Comparison of ENCODE assay signal across 10 cellular contexts in the genomic region with DNA sequence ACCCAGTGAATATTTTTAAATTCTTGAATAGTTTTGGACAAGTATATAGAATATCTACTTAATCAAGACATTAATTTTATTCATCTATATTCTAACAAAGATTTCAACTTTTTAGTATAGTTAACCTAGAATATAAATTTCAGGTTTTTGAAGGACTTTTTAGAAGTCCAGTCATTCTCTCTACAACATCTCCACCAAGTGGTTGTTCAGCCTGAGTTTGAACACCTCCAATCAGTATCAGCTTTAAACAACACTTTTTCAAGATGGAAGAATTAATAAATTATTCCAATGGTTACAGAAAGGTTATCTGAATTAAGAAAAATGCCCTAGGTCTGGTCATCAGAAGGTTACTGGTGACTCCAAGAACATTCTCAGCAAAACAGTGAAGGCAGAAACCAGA. TPM values are rescaled to one million over a fixed set of nuclear protein-coding genes. Genes with fewer than 3 reads are reported as not detected.
DNase-seq lines count a peak whose midpoint lies in the region; TF ChIP-seq lines count a peak whose summit lies in the region.
"Had no signal": no experiment of that assay in that cellular context is flagged by ENCODE, and none has a peak within 500 bp of the region (broad histone marks: within the 10 kb centered on the region; RNA-seq: fewer than 3 reads in every experiment).

No MANE protein-coding gene starts in this region.

- H3K23ac ChIP-seq in mesenchymal stem cell (ENCODE audit: low read length in 2 of 2), result no peak overlapping the region

- H3K14ac ChIP-seq in mesenchymal stem cell (ENCODE audit: low read length in 2 of 2), result no peak overlapping the region

- DNase-seq in DMS114 treated with DMSO at 0.1 percent for 48 hours (lab: John Stamatoyannopoulos, UW; ENCODE audit: unreplicated experiment) (peak; percentile 1), KBM-7 (peak; percentile 43), mesenchymal stem cell (peak; percentile 11), NCI-H524 treated with DMSO at 0.1 percent for 48 hours (lab: John Stamatoyannopoulos, UW) (no peak), NCI-H774 (lab: John Stamatoyannopoulos, UW) (no peak), kidney tubule cell (ENCODE audit: low spot score) (no peak), uterus (no peak)

- H3K36me3 Mint-ChIP-seq in brain, result no peaks in the 10 kb centered on the region

- H2BK120ac ChIP-seq in mesenchymal stem cell (ENCODE audit: low read depth, low read length), result no peak overlapping the region

- no peak overlapping the region for H4K8ac ChIP-seq in mesenchymal stem cell (ENCODE audit: low read length)

- no peak overlapping the region for H3K4ac ChIP-seq in mesenchymal stem cell (ENCODE audit: low read depth in 1 of 2, low read length in 2 of 2)

- H2BK5ac ChIP-seq in mesenchymal stem cell (ENCODE audit: low read depth, low read length, poor library complexity, severe bottlenecking), result no peak overlapping the region

- H3K27me3 ChIP-seq in mesenchymal stem cell (ENCODE audit: control insufficient read depth in 1 of 2, insufficient read depth in 1 of 2, low read length in 2 of 2) (no peaks in the 10 kb centered on the region), uterus (no peaks in the 10 kb centered on the region)

- H3K18ac ChIP-seq in mesenchymal stem cell (ENCODE audit: low read depth in 1 of 2, low read length in 2 of 2), result no peak overlapping the region

- in situ Hi-C loops in KBM-7 (cut with MboI; ENCODE audit: low pct_unique_long_range_greater_than_20kb, low sequenced_read_pairs), result no loop called here

- no peak overlapping the region for H2AK5ac ChIP-seq in mesenchymal stem cell (ENCODE audit: low read length, severe bottlenecking)

- H3K4me1 ChIP-seq in mesenchymal stem cell (ENCODE audit: control insufficient read depth, insufficient read depth, low read depth, low read length), result no peaks in the 10 kb centered on the region
- H3K4me1 ChIP-seq in uterus, result no peaks in the 10 kb centered on the region

- no peak overlapping the region for H3K27ac Mint-ChIP-seq in brain
- H3K27ac Mint-ChIP-seq: activated T-helper 1 cell treated with anti-CD3 and anti-CD28 coated beads, Interleukin-12 subunit alpha, Interleukin-12 subunit beta, Interleukin-2, Interleukin-4 antibody, amounts not matched to agents 30 ng/mL and 10 ng/mL and 1 ng/mL, durations not matched to agents 14 hours and 24 hours and 36 hours; memory B cell had no signal

- TF ChIP-seq POLR2A in uterus (IDR thresholded peaks at IDR 0.05), result no peak

- H3K27ac ChIP-seq in mesenchymal stem cell (ENCODE audit: low read length, poor library complexity, severe bottlenecking), result no peak overlapping the region
- no peak overlapping the region for H3K27ac ChIP-seq in uterus

- H3K4me2 ChIP-seq in mesenchymal stem cell (ENCODE audit: low read length, poor library complexity, severe bottlenecking), result no peak overlapping the region

- H3K9me3 ChIP-seq in mesenchymal stem cell (ENCODE audit: control insufficient read depth, low read length) (no peaks in the 10 kb centered on the region), uterus (no peaks in the 10 kb centered on the region)

- H2AFZ ChIP-seq in mesenchymal stem cell (ENCODE audit: low read depth, low read length), result no peak overlapping the region

- no peaks in the 10 kb centered on the region for H3K79me1 ChIP-seq in mesenchymal stem cell (replicated peaks; ENCODE audit: low read length, poor library complexity, severe bottlenecking)

- TF ChIP-seq CTCF in brain (conservative IDR thresholded peaks at IDR 0.05), result peak; percentile 41 to 55
- peak in 2 of 4 experiments; percentile 30 to 37 for TF ChIP-seq CTCF in uterus (IDR thresholded peaks at IDR 0.05)

- no peak overlapping the region for H3K4me3 Mint-ChIP-seq in brain
- H3K4me3 Mint-ChIP-seq: activated T-helper 1 cell treated with anti-CD3 and anti-CD28 coated beads, Interleukin-12 subunit alpha, Interleukin-12 subunit beta, Interleukin-2, Interleukin-4 antibody, amounts not matched to agents 30 ng/mL and 10 ng/mL and 1 ng/mL, durations not matched to agents 14 hours and 24 hours and 36 hours; memory B cell had no signal

- no peak overlapping the region for H3K4me3 ChIP-seq in mesenchymal stem cell (ENCODE audit: insufficient read depth in 1 of 2, low read depth in 1 of 2, low read length in 2 of 2)
- no peak overlapping the region for H3K4me3 ChIP-seq in uterus

- no peaks in the 10 kb centered on the region for H3K27me3 Mint-ChIP-seq in brain

- no peak overlapping the region for H3K9ac ChIP-seq in mesenchymal stem cell (ENCODE audit: low read length)

- no peaks in the 10 kb centered on the region for H3K4me1 Mint-ChIP-seq in brain
- H3K4me1 Mint-ChIP-seq: memory B cell had no signal

- no peak overlapping the region for H2BK12ac ChIP-seq in mesenchymal stem cell (ENCODE audit: low read length in 2 of 2)

- H4K91ac ChIP-seq in mesenchymal stem cell (ENCODE audit: low read length), result no peak overlapping the region

- H3K36me3 ChIP-seq in mesenchymal stem cell (ENCODE audit: control insufficient read depth in 1 of 2, insufficient read depth in 2 of 2, low read depth in 1 of 2, low read length in 2 of 2) (no peaks in the 10 kb centered on the region), uterus (no peaks in the 10 kb centered on the region)

- peaks cover 0 to 8% (median 0%) of the 10 kb centered on the region in 5 experiments for H3K9me3 Mint-ChIP-seq in brain
- H3K9me3 Mint-ChIP-seq: activated T-helper 1 cell treated with anti-CD3 and anti-CD28 coated beads, Interleukin-12 subunit alpha, Interleukin-12 subunit beta, Interleukin-2, Interleukin-4 antibody, amounts not matched to agents 30 ng/mL and 10 ng/mL and 1 ng/mL, durations not matched to agents 14 hours and 24 hours and 36 hours had no signal

- no peak overlapping the region for H2BK15ac ChIP-seq in mesenchymal stem cell (ENCODE audit: low read depth, poor library complexity, severe bottlenecking)

- intact Hi-C loops in uterus (cut with DNase I; ENCODE audit: low total_unique reads), result no loop called here

RNA-seq across cellular contexts. Expression of gene EIF3M, which starts 31.8 kb away (rescaled TPM):
- 106 TPM for polyA plus RNA-seq in brain (ENCODE audit: insufficient read depth, low read depth, low replicate concordance)
- polyA plus RNA-seq in mesenchymal stem cell (2013, experiment 1 of 2), result 343 TPM
- 345 TPM for polyA plus RNA-seq in mesenchymal stem cell (2013, experiment 2 of 2)
- 100 to 1,000 TPM in 3 of 4 donors, 10 to 100 TPM in 1; 96.8 to 611 (median 225) TPM for total RNA-seq in uterus

Comparison
In these comparisons a context has a peak if more than half of its experiments do, and no peak if none do; other contexts are left out.
1. DNase-seq: peak in DMS114 treated with DMSO at 0.1 percent for 48 hours (single experiment), KBM-7 (single experiment) and mesenchymal stem cell (single experiment); none in NCI-H524 treated with DMSO at 0.1 percent for 48 hours (single experiment), NCI-H774 (single experiment), kidney tubule cell (single experiment) and uterus (0 of 2).